Comparison of ENCODE assay signal across 23 cellular contexts in genomic region chr6:11205721-11206120, GRCh38. TPM values are rescaled to one million over a fixed set of nuclear protein-coding genes. Genes with fewer than 3 reads are reported as not detected.
DNase-seq lines count a peak whose midpoint lies in the region; ATAC-seq, FAIRE-seq and TF ChIP-seq lines count a peak whose summit lies in the region.
"Had no signal": no experiment of that assay in that cellular context is flagged by ENCODE, and none has a peak within 500 bp of the region (broad histone marks: within the 10 kb centered on the region; RNA-seq: fewer than 3 reads in every experiment).

No MANE protein-coding gene starts in this region.

- no peak for TF ChIP-seq RAD21 in A549 (conservative IDR thresholded peaks at IDR 0.05 in 1 of 2, IDR thresholded peaks at IDR 0.05 in 1 of 2)

- no peak for TF ChIP-seq EP300 in A549 (IDR thresholded peaks at IDR 0.05)

- peaks cover 82% of the 10 kb centered on the region for H3K4me1 Mint-ChIP-seq in HFFc6 (ENCODE audit: low read depth)

- no peaks in the 10 kb centered on the region for H3K9me3 Mint-ChIP-seq in HFFc6
- H3K9me3 Mint-ChIP-seq: activated naive CD8-positive, alpha-beta T cell treated with anti-CD3 and anti-CD28 coated beads for 36 hours; activated T-cell treated with anti-CD3 and anti-CD28 coated beads, Interleukin-2, amount 50 U/mL, for 72 hours; brain; CD4-positive, alpha-beta memory T cell; IgD-negative memory B cell had no signal

- peaks cover 17% of the 10 kb centered on the region for H3K36me3 Mint-ChIP-seq in HFFc6 (ENCODE audit: low read depth)

- H3K27ac ChIP-seq in A549 (peak overlapping the region; percentile 94 to 98), body of pancreas (peak overlapping the region in 3 of 4 donors; percentile 73 to 84 (median 77)), lower lobe of right lung (peak overlapping the region; percentile 71)

- H3K4me1 ChIP-seq in A549: peaks cover 96% of the 10 kb centered on the region
- peaks cover 51% of the 10 kb centered on the region for H3K4me1 ChIP-seq in body of pancreas
- H3K4me1 ChIP-seq in lower lobe of right lung: peaks cover 88% of the 10 kb centered on the region

- peak overlapping the region; percentile 76 for H3K4me3 Mint-ChIP-seq in HFFc6
- H3K4me3 Mint-ChIP-seq: activated naive CD8-positive, alpha-beta T cell treated with anti-CD3 and anti-CD28 coated beads for 36 hours; activated T-cell treated with anti-CD3 and anti-CD28 coated beads, Interleukin-2, amount 50 U/mL, for 72 hours; brain; CD4-positive, alpha-beta memory T cell; IgD-negative memory B cell had no signal

- no peak for ATAC-seq in A549
- ATAC-seq in body of pancreas: no peak
- ATAC-seq in lower lobe of right lung: no peak
- ATAC-seq in HG03457 (IDR thresholded peaks at IDR 0.05; ENCODE audit: unreplicated experiment): no peak
- ATAC-seq: activated T-cell treated with anti-CD3 and anti-CD28 coated beads, Interleukin-2, amount 50 U/mL, for 72 hours; foreskin keratinocyte had no signal

- H3K27ac Mint-ChIP-seq in HFFc6: peak overlapping the region; percentile 96
- H3K27ac Mint-ChIP-seq: activated naive CD8-positive, alpha-beta T cell treated with anti-CD3 and anti-CD28 coated beads for 36 hours; activated T-cell treated with anti-CD3 and anti-CD28 coated beads, Interleukin-2, amount 50 U/mL, for 72 hours had no signal

- DNase-seq in A549 (ENCODE audit: low read depth in 1 of 2, low spot score in 1 of 2): no peak
- DNase-seq in HFFc6: no peak
- no peak for DNase-seq in body of pancreas
- DNase-seq in lower lobe of right lung: no peak
- DNase-seq in AG08395 (ENCODE audit: low spot score): no peak
- DNase-seq in inferior parietal cortex (ENCODE audit: extremely low spot score): no peak
- DNase-seq in occipital lobe (lab: John Stamatoyannopoulos, UW): no peak
- DNase-seq: activated CD8-positive, alpha-beta memory T cell treated with anti-CD3 and anti-CD28 coated beads for 24 hours; activated naive CD8-positive, alpha-beta T cell treated with anti-CD3 and anti-CD28 coated beads for 36 hours; activated T-cell treated with anti-CD3 and anti-CD28 coated beads, Interleukin-2, amount 50 U/mL, for 72 hours; CD4-positive, alpha-beta memory T cell; cortex of kidney; DMS153; foreskin keratinocyte; GDM1; hippocampal formation; islet precursor cell; NCI-H187; NCI-H2227 treated with DMSO at 0.1 percent for 48 hours; T1000 had no signal

- peak overlapping the region; percentile 73 for H3K4me2 ChIP-seq in A549

- TF ChIP-seq POLR2A in A549 (IDR thresholded peaks at IDR 0.05; ENCODE audit: low read length) (no peak), body of pancreas (IDR thresholded peaks at IDR 0.05) (no peak)

- H3K9me3 ChIP-seq in A549 (no peaks in the 10 kb centered on the region), body of pancreas (no peaks in the 10 kb centered on the region), lower lobe of right lung (no peaks in the 10 kb centered on the region)

- H3K4me3 ChIP-seq in A549 (no peak overlapping the region), body of pancreas (no peak overlapping the region), lower lobe of right lung (no peak overlapping the region)

- intact Hi-C loops in body of pancreas (cut with DNase I) (no loop called here), lower lobe of right lung (cut with DNase I) (no loop called here)

- no peak for FAIRE-seq in A549 (lab: Jason Lieb, UNC)

- POLR2A ChIA-PET in A549 (lab: Yijun Ruan, JAX): no interaction called here

- WGBS in A549 (ENCODE audit: missing lambda C conversion rate): 93% methylated on average over 5 of the region's 10 CpGs
- 88 to 89% methylated on average over 10 of the region's 10 CpGs for WGBS in body of pancreas, 2 donors

- no peaks in the 10 kb centered on the region for H3K36me3 ChIP-seq in body of pancreas (replicated peaks in 1 of 2; ENCODE audit: insufficient read depth in 1 of 2, low read depth in 2 of 2)
- peaks cover 78% of the 10 kb centered on the region for H3K36me3 ChIP-seq in lower lobe of right lung

- peaks cover 2% of the 10 kb centered on the region; the same call in 1 of the 2 replicates for H3K27me3 Mint-ChIP-seq in HFFc6 (ENCODE audit: insufficient read depth)
- H3K27me3 Mint-ChIP-seq: activated naive CD8-positive, alpha-beta T cell treated with anti-CD3 and anti-CD28 coated beads for 36 hours; CD4-positive, alpha-beta memory T cell; IgD-negative memory B cell had no signal

- TF ChIP-seq CTCF in A549 (IDR thresholded peaks at IDR 0.05): no peak
- no peak for TF ChIP-seq CTCF in HFFc6 (IDR thresholded peaks at IDR 0.05)
- TF ChIP-seq CTCF in body of pancreas (IDR thresholded peaks at IDR 0.05): no peak
- no peak for TF ChIP-seq CTCF in lower lobe of right lung (IDR thresholded peaks at IDR 0.05)

- CTCF ChIA-PET in A549 (lab: Yijun Ruan, JAX): no interaction called here

- H3K27me3 ChIP-seq in body of pancreas (no peaks in the 10 kb centered on the region), lower lobe of right lung (ENCODE audit: low read depth) (no peaks in the 10 kb centered on the region)
- H3K27me3 ChIP-seq: foreskin keratinocyte had no signal

TF ChIP-seq in A549, 52 proteins besides CTCF, POLR2A, EP300 and RAD21:
- TF ChIP-seq NFE2L2 (conservative IDR thresholded peaks at IDR 0.05; ENCODE audit: low read length) (no peak), RCOR1 (IDR thresholded peaks at IDR 0.05; ENCODE audit: low read depth, low read length) (no peak), NR3C1 (IDR thresholded peaks at IDR 0.05) (no peak), ZFP36 (IDR thresholded peaks at IDR 0.05; ENCODE audit: borderline replicate concordance, partially characterized antibody) (no peak), SMC3 (IDR thresholded peaks at IDR 0.05) (no peak), HES2 (IDR thresholded peaks at IDR 0.05) (no peak)

RNA-seq across cellular contexts. Expression of gene NEDD9, which starts 26.7 kb away (rescaled TPM):
- polyA plus RNA-seq in A549 (2011; rRNA removed) (79.6 and 82.5 TPM in 2 replicates), A549 (2017; fragmentation: RNase III; extraction: RNeasy Plus Mini Kit Qiagen cat#74134 plus additional on column Dnase treatment) (43.6 to 47.9 TPM (median 46.7 TPM) in 3 replicates)
- polyA plus RNA-seq in A549 (2012; cell fraction: cytosol; rRNA removed): 58.4 and 71.1 TPM in 2 replicates
- 106 and 118 TPM in 2 replicates for polyA plus RNA-seq in A549 (2012; cell fraction: nucleus; rRNA removed)
- 212 and 221 TPM in 2 replicates for polyA minus RNA-seq in A549 (2011; rRNA and poly(A)+ RNA removed)
- 10 to 100 TPM; 10.3 to 19.9 (median 12.6) TPM for total RNA-seq in HFFc6 (2021; fragmentation: NEBNext Ultra II Directional; extraction: Animal tissue kit (Norgen Biotek cat#: 25700))
- total RNA-seq in body of pancreas (10 to 100 TPM; 22.8 to 58.3 TPM), lower lobe of right lung (127 TPM), occipital lobe (19.2 TPM)
